Comparison of ENCODE assay signal across 8 cellular contexts in the genomic region with DNA sequence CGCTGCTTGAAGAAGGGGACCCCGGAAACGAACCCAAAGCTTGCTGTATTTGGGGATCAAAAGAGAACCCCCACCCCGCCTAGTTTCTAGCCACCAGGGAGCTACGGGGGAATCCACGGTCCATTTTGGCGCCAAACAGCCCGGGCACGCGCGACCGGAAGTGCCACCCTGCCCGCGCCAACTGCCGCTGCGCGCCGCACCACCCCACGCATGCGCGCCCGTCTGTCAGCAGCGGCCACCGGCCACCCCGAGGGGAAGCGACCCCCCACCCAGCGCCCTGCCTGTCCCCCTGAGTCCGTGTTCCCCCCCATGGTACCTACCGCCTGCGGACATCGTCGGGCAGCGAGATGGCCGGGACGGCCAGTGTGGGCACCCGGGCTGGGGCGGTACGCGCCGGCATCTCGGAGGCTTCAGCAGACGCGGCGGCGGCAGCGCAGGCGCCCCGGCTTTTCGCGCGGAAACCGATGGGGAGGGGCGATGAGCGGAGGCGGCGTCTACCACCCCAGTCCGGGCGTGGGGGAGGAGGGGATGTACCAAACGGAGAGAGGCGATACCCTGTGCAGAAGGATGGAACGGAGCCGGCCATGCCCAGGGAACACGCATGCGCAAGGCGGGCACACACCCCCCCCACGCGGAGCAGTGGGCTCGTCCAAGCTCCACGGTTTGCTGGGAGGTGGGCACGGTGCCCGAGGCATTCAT. TPM values are rescaled to one million over a fixed set of nuclear protein-coding genes. Genes with fewer than 3 reads are reported as not detected.
DNase-seq lines count a peak whose midpoint lies in the region; ATAC-seq and TF ChIP-seq lines count a peak whose summit lies in the region.

A gene (minus strand): TSS at position 454 of the 699 bp plus-strand sequence. CDS start 54 bp downstream, at position 400.

- DNase-seq in D341Med (ENCODE audit: low spot score) (peak; percentile 100), OCI-M1 (lab: John Stamatoyannopoulos, UW) (peak; percentile 100), activated T-cell treated with anti-CD3 and anti-CD28 coated beads for 24 hours (ENCODE audit: low read depth) (peak; percentile 99), epithelial cell of esophagus (ENCODE audit: low read depth) (peak; percentile 96)
- peak; percentile 94 to 98 for DNase-seq in stimulated activated CD8-positive, alpha-beta memory T cell treated with anti-CD3 and anti-CD28 coated beads, Interleukin-2, amount 100 ng/mL, for 48 hours (ENCODE audit: low read depth in 2 of 2)

- no peaks in the 10 kb centered on the region for H3K36me3 Mint-ChIP-seq in IgD-negative memory B cell

- no peak for TF ChIP-seq CTCF in epithelial cell of esophagus (IDR thresholded peaks at IDR 0.05; ENCODE audit: insufficient read depth, low read depth, low read length, missing control alignments)

- H3K9me3 Mint-ChIP-seq in IgD-negative memory B cell, result no peaks in the 10 kb centered on the region

- no peaks in the 10 kb centered on the region for H3K9me3 ChIP-seq in mononuclear cell (ENCODE audit: low read depth, low read length)

- peaks cover 49% of the 10 kb centered on the region for H3K4me1 ChIP-seq in mononuclear cell (ENCODE audit: insufficient read depth, low read length)

- no peaks in the 10 kb centered on the region for H3K27me3 ChIP-seq in mononuclear cell (ENCODE audit: insufficient read depth, low read length)

- ATAC-seq in GM21515 (IDR thresholded peaks at IDR 0.05; ENCODE audit: unreplicated experiment), result peak; percentile 73

- peak within 1 kb of the TSS; percentile 39 to 93 (median 79) for H3K27ac Mint-ChIP-seq in IgD-negative memory B cell

- H3K27me3 Mint-ChIP-seq in IgD-negative memory B cell, result no peaks in the 10 kb centered on the region

- peaks cover 16 to 27% (median 25%) of the 10 kb centered on the region in 3 donors for H3K4me1 Mint-ChIP-seq in IgD-negative memory B cell

- H3K4me3 ChIP-seq in epithelial cell of esophagus (ENCODE audit: low read length) (peak within 1 kb of the TSS; percentile 85), mononuclear cell (ENCODE audit: low read length) (peak within 1 kb of the TSS; percentile 90)

- peak within 1 kb of the TSS; percentile 89 to 99 (median 94) for H3K4me3 Mint-ChIP-seq in IgD-negative memory B cell

RNA-seq across cellular contexts. Expression of the gene that starts here (rescaled TPM):
- 74.6 TPM for polyA plus RNA-seq in IgD-negative memory B cell
- total RNA-seq in mononuclear cell, result 53.0 TPM

Comparison
In these comparisons a context has a peak if more than half of its experiments do, and no peak if none do; other contexts are left out.
1. Peak in every context shown above with its lines: DNase-seq, ATAC-seq and H3K4me3 ChIP-seq.